Comparison of ENCODE assay signal across 8 cellular contexts in genomic region chr7:23299770-23300300, GRCh38. TPM values are rescaled to one million over a fixed set of nuclear protein-coding genes. Genes with fewer than 3 reads are reported as not detected.
DNase-seq lines count a peak whose midpoint lies in the region; ATAC-seq, FAIRE-seq and TF ChIP-seq lines count a peak whose summit lies in the region.

No MANE protein-coding gene starts in this region.

- H3K4me2 ChIP-seq in A549 = peak overlapping the region; percentile 85
- H3K4me2 ChIP-seq in SU-DHL-6 (ENCODE audit: low read depth, low read length, poor library complexity, severe bottlenecking) = peak overlapping the region; percentile 80

- H3K27ac ChIP-seq in A549 (peak overlapping the region; percentile 87 to 96), SU-DHL-6 (ENCODE audit: low read depth, low read length) (peak overlapping the region; percentile 6; the same call in 1 of the 2 replicates)

- no peak for TF ChIP-seq POLR2A in A549 (IDR thresholded peaks at IDR 0.05; ENCODE audit: low read length)

- H4K20me1 ChIP-seq in SU-DHL-6 (ENCODE audit: low read depth, low read length) = no peaks in the 10 kb centered on the region

- H3K4me3 ChIP-seq in A549 = peak overlapping the region; percentile 79
- peak overlapping the region; percentile 81 for H3K4me3 ChIP-seq in SU-DHL-6 (ENCODE audit: insufficient read depth, low read length, poor library complexity, severe bottlenecking)

- no peak for TF ChIP-seq EP300 in A549 (IDR thresholded peaks at IDR 0.05)

- peak overlapping the region; percentile 66 for H2AFZ ChIP-seq in SU-DHL-6 (ENCODE audit: low read depth, low read length, severe bottlenecking)

- H3K9me2 ChIP-seq in SU-DHL-6 (replicated peaks; ENCODE audit: insufficient read depth, low read length) = no peaks in the 10 kb centered on the region

- no peak for TF ChIP-seq CTCF in A549 (IDR thresholded peaks at IDR 0.05)
- no peak for TF ChIP-seq CTCF in SU-DHL-6 (IDR thresholded peaks at IDR 0.05; ENCODE audit: insufficient read depth, low read length, poor library complexity, severe bottlenecking)

- H3K4me1 ChIP-seq in A549 = peaks cover 29% of the 10 kb centered on the region

- peak overlapping the region; percentile 80 for H3K9ac ChIP-seq in SU-DHL-6 (ENCODE audit: low read length)

- 10% methylated on average over 12 of the region's 12 CpGs for WGBS in A549 (ENCODE audit: missing lambda C conversion rate)

- no peak for FAIRE-seq in A549 (lab: Jason Lieb, UNC)

- peaks cover 46% of the 10 kb centered on the region for H3K79me2 ChIP-seq in SU-DHL-6 (ENCODE audit: insufficient read depth, low read length)

- ATAC-seq in A549 (peak; percentile 17 to 41; a peak in 5 of 6 replicates), GM19438 (IDR thresholded peaks at IDR 0.05; ENCODE audit: low read depth, unreplicated experiment) (peak; percentile 3), HG02970 (IDR thresholded peaks at IDR 0.05; ENCODE audit: low FRiP score, unreplicated experiment) (no peak), left lobe of liver (no peak)

- peaks cover 7% of the 10 kb centered on the region; the same call in 1 of the 2 replicates for H3K36me3 ChIP-seq in SU-DHL-6 (ENCODE audit: low read length)

- POLR2A ChIA-PET in A549 (lab: Yijun Ruan, JAX) = interaction anchor here (0.6 to 2.7 kb wide), 6 partner anchors 19 to 426 kb away, joined by 5 to 18 read pairs (median 8); no protein-coding TSS in a partner anchor

- H3K9me3 ChIP-seq in A549 (no peaks in the 10 kb centered on the region), SU-DHL-6 (ENCODE audit: insufficient read depth, low read length) (no peaks in the 10 kb centered on the region)

- TF ChIP-seq RAD21 in A549 (conservative IDR thresholded peaks at IDR 0.05 in 1 of 2, IDR thresholded peaks at IDR 0.05 in 1 of 2) = no peak

- DNase-seq in A549 (ENCODE audit: low read depth in 1 of 2, low spot score in 1 of 2) (peak in 1 of 2 experiments; percentile 26), fibroblast of peridontal ligament (ENCODE audit: extremely low read depth) (peak; percentile 40), renal cortical epithelial cell (ENCODE audit: low read depth) (peak; percentile 18), NCI-H1417 (lab: John Stamatoyannopoulos, UW) (no peak), left lobe of liver (ENCODE audit: low spot score) (no peak)

- peaks cover 22% of the 10 kb centered on the region for H3F3A ChIP-seq in SU-DHL-6 (ENCODE audit: insufficient read depth)

- CTCF ChIA-PET in A549 (lab: Yijun Ruan, JAX) = interaction anchor here (1.1 to 1.8 kb wide), 3 partner anchors 27 to 39 kb away, joined by 3 to 7 read pairs (median 6); no protein-coding TSS in a partner anchor

- no peaks in the 10 kb centered on the region for H3K27me3 ChIP-seq in SU-DHL-6 (ENCODE audit: low read length)

TF ChIP-seq in A549, 52 proteins besides CTCF, POLR2A, EP300 and RAD21:
- no peak for TF ChIP-seq KDM1A (IDR thresholded peaks at IDR 0.05; ENCODE audit: low read depth)
- TF ChIP-seq PBX3 (IDR thresholded peaks at IDR 0.05) = no peak
- TF ChIP-seq SREBF2 (IDR thresholded peaks at IDR 0.05) = no peak
- TF ChIP-seq NPAS2 (CRISPR knock-in tag; IDR thresholded peaks at IDR 0.05; ENCODE audit: borderline replicate concordance) = no peak
- no peak for TF ChIP-seq ZFP36 (IDR thresholded peaks at IDR 0.05; ENCODE audit: borderline replicate concordance, partially characterized antibody)
- no peak for TF ChIP-seq CHD4 (IDR thresholded peaks at IDR 0.05; ENCODE audit: borderline replicate concordance)
- no peak for TF ChIP-seq MAX (IDR thresholded peaks at IDR 0.05)
- TF ChIP-seq MAZ (IDR thresholded peaks at IDR 0.05; ENCODE audit: borderline replicate concordance, low read depth, low read length) = no peak
- no peak for TF ChIP-seq HEYL (CRISPR knock-in tag; IDR thresholded peaks at IDR 0.05)
- no peak for TF ChIP-seq USF2 (IDR thresholded peaks at IDR 0.05)
- TF ChIP-seq EHMT2 (IDR thresholded peaks at IDR 0.05; ENCODE audit: low read depth) = no peak
- no peak for TF ChIP-seq GATA3 (IDR thresholded peaks at IDR 0.05; ENCODE audit: borderline replicate concordance)
- no peak for TF ChIP-seq RNF2 (IDR thresholded peaks at IDR 0.05; ENCODE audit: borderline replicate concordance, low read depth)

RNA-seq across cellular contexts. Expression of gene MALSU1, which starts 0.7 kb away (rescaled TPM):
- polyA plus RNA-seq in A549 (2011; rRNA removed) (93.6 and 122 TPM in 2 replicates), A549 (2017; fragmentation: RNase III; extraction: RNeasy Plus Mini Kit Qiagen cat#74134 plus additional on column Dnase treatment) (91.9 to 102 TPM (median 101 TPM) in 3 replicates)
- polyA plus RNA-seq in A549 (2012; cell fraction: cytosol; rRNA removed) = 105 and 112 TPM in 2 replicates
- polyA plus RNA-seq in A549 (2012; cell fraction: nucleus; rRNA removed) = 43.8 and 57.6 TPM in 2 replicates
- 19.5 and 22.5 TPM in 2 replicates for polyA minus RNA-seq in A549 (2011; rRNA and poly(A)+ RNA removed)
- total RNA-seq in renal cortical epithelial cell (55.3 and 72.2 TPM in 2 replicates), left lobe of liver (44.4 TPM)

RNA-seq across cellular contexts. Expression of gene GPNMB, which starts 53.3 kb away (rescaled TPM):
- polyA plus RNA-seq in A549 (2011; rRNA removed) = 4.6 and 4.7 TPM in 2 replicates
- 0.71 and 0.83 TPM in 2 replicates for polyA plus RNA-seq in A549 (2012; cell fraction: cytosol; rRNA removed)
- 0.20 and 0.54 TPM in 2 replicates for polyA plus RNA-seq in A549 (2012; cell fraction: nucleus; rRNA removed)
- 2.7 to 3.5 TPM (median 3.3 TPM) in 3 replicates for polyA plus RNA-seq in A549 (2017; fragmentation: RNase III; extraction: RNeasy Plus Mini Kit Qiagen cat#74134 plus additional on column Dnase treatment)
- 1.5 and 2.1 TPM in 2 replicates for polyA minus RNA-seq in A549 (2011; rRNA and poly(A)+ RNA removed)
- 11.5 and 120 TPM in 2 replicates for total RNA-seq in renal cortical epithelial cell
- 5.0 TPM for total RNA-seq in left lobe of liver

Comparison
In these comparisons a context has a peak if more than half of its experiments do, and no peak if none do; other contexts are left out.
1. ATAC-seq: peak in A549 (2 of 2) and GM19438 (single experiment); none in HG02970 (single experiment) and left lobe of liver (single experiment).
2. DNase-seq: peak in fibroblast of peridontal ligament (single experiment) and renal cortical epithelial cell (single experiment); none in NCI-H1417 (0 of 3) and left lobe of liver (single experiment).